ENCODE assay signal across 1 cellular context in the genomic region with DNA sequence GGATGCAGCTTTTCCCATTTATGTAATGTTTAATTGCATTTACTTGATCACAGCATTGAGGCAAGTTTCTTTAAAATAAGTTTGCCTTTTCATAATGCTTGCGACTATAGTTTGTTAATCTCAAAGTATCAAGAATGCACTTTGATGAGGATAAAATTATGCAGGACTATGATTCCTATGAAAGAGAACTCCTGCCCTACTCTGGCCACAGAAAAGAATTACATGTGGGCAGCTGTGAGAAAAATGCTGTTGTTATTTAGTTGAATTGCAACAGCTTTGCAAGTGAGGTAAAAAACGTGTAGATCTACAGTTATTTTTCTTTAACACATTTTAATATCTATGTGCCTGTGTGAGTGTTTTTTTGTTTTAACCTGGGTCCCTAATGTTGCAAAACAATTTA.
TF ChIP-seq lines count a peak whose summit lies in the region.

No MANE protein-coding gene starts in this region.

TF ChIP-seq in K562, 482 proteins besides CTCF, POLR2A, EP300 and RAD21 (continued from another document):
- TF ChIP-seq ADNP (tag; IDR thresholded peaks at IDR 0.05) = no peak
- no peak for TF ChIP-seq NCOR1 (IDR thresholded peaks at IDR 0.05)
- TF ChIP-seq, protein P1, sequence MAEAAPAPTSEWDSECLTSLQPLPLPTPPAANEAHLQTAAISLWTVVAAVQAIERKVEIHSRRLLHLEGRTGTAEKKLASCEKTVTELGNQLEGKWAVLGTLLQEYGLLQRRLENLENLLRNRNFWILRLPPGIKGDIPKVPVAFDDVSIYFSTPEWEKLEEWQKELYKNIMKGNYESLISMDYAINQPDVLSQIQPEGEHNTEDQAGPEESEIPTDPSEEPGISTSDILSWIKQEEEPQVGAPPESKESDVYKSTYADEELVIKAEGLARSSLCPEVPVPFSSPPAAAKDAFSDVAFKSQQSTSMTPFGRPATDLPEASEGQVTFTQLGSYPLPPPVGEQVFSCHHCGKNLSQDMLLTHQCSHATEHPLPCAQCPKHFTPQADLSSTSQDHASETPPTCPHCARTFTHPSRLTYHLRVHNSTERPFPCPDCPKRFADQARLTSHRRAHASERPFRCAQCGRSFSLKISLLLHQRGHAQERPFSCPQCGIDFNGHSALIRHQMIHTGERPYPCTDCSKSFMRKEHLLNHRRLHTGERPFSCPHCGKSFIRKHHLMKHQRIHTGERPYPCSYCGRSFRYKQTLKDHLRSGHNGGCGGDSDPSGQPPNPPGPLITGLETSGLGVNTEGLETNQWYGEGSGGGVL (CRISPR knock-in tag; IDR thresholded peaks at IDR 0.05) = no peak
- no peak for TF ChIP-seq ZNF431 (CRISPR knock-in tag; IDR thresholded peaks at IDR 0.05)
- TF ChIP-seq ESRRB (CRISPR knock-in tag; IDR thresholded peaks at IDR 0.05; ENCODE audit: borderline replicate concordance) = no peak
- no peak for TF ChIP-seq IFI16 (CRISPR knock-in tag; IDR thresholded peaks at IDR 0.05)
- no peak for TF ChIP-seq GABPB1 (CRISPR knock-in tag; IDR thresholded peaks at IDR 0.05)
- TF ChIP-seq, protein P2, sequence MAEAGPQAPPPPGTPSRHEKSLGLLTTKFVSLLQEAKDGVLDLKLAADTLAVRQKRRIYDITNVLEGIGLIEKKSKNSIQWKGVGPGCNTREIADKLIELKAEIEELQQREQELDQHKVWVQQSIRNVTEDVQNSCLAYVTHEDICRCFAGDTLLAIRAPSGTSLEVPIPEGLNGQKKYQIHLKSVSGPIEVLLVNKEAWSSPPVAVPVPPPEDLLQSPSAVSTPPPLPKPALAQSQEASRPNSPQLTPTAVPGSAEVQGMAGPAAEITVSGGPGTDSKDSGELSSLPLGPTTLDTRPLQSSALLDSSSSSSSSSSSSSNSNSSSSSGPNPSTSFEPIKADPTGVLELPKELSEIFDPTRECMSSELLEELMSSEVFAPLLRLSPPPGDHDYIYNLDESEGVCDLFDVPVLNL (CRISPR knock-in tag; IDR thresholded peaks at IDR 0.05; ENCODE audit: low read depth) = no peak
- TF ChIP-seq, protein P3, sequence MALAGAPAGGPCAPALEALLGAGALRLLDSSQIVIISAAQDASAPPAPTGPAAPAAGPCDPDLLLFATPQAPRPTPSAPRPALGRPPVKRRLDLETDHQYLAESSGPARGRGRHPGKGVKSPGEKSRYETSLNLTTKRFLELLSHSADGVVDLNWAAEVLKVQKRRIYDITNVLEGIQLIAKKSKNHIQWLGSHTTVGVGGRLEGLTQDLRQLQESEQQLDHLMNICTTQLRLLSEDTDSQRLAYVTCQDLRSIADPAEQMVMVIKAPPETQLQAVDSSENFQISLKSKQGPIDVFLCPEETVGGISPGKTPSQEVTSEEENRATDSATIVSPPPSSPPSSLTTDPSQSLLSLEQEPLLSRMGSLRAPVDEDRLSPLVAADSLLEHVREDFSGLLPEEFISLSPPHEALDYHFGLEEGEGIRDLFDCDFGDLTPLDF (CRISPR knock-in tag; IDR thresholded peaks at IDR 0.05) = no peak
- TF ChIP-seq CCNT2 (IDR thresholded peaks at IDR 0.05; ENCODE audit: borderline replicate concordance, extremely low read depth, insufficient read length, low read depth, low read length) = no peak
